Comparison of ENCODE assay signal across 16 cellular contexts in genomic region chr10:43166207-43166878, GRCh38. TPM values are rescaled to one million over a fixed set of nuclear protein-coding genes. Genes with fewer than 3 reads are reported as not detected.
DNase-seq lines count a peak whose midpoint lies in the region; ATAC-seq, FAIRE-seq and TF ChIP-seq lines count a peak whose summit lies in the region.
"Had no signal": no experiment of that assay in that cellular context is flagged by ENCODE, and none has a peak within 500 bp of the region (broad histone marks: within the 10 kb centered on the region; RNA-seq: fewer than 3 reads in every experiment).

No MANE protein-coding gene starts in this region.

- no peaks in the 10 kb centered on the region for H3K9me3 ChIP-seq in K562 (replicated peaks; ENCODE audit: control insufficient read depth, insufficient read depth, low read depth, low read length)
- H3K9me3 ChIP-seq: gastrocnemius medialis had no signal

- no peaks in the 10 kb centered on the region for H3K4me1 ChIP-seq in K562 (replicated peaks in 1 of 2; ENCODE audit: control insufficient read depth in 2 of 2, insufficient read depth in 2 of 2, low read length in 2 of 2)
- H3K4me1 ChIP-seq: gastrocnemius medialis had no signal

- no peak overlapping the region for H3K4me2 ChIP-seq in K562 (ENCODE audit: insufficient read depth, low read length)

- no peaks in the 10 kb centered on the region for H4K20me1 ChIP-seq in K562 (replicated peaks; ENCODE audit: control insufficient read depth, insufficient read depth, low read length)

- no peak for TF ChIP-seq POLR2A in K562 (conservative IDR thresholded peaks at IDR 0.05)

- WGBS in K562 (ENCODE audit: insufficient coverage, low coverage, missing lambda C conversion rate) = 40% methylated on average over 6 of the region's 6 CpGs

- DNase-seq in DMS 273 (lab: John Stamatoyannopoulos, UW; ENCODE audit: unreplicated experiment) (peak; percentile 1), DMS 273 treated with DMSO at 0.1 percent for 48 hours (lab: John Stamatoyannopoulos, UW) (no peak), GM06990 (ENCODE audit: extremely low read depth, insufficient read length) (peak; percentile 11), K562 (ENCODE audit: extremely low read depth in 1 of 4, low spot score in 3 of 4) (no peak), retina (no peak), NCI-H510A treated with DMSO at 0.1 percent for 48 hours (lab: John Stamatoyannopoulos, UW) (no peak)
- DNase-seq: activated CD4-positive, alpha-beta T cell treated with anti-CD3 and anti-CD28 coated beads, Interleukin-2, amount 10 ng/mL, durations not matched to agents 24 days and 14 days; activated effector memory CD4-positive, alpha-beta T cell treated with anti-CD3 and anti-CD28 coated beads, Interleukin-2, amount 50 U/mL, for 16 hours; effector CD8-positive, alpha-beta T cell; gastrocnemius medialis; GF-D8; NCI-H1694; NCI-H526 had no signal

- BruUV-seq in K562 (replicated peaks; lab: Mats Ljungman, UMichigan) = no TSS peak

- H2AFZ ChIP-seq in K562 (ENCODE audit: low read depth, low read length) = no peak overlapping the region

- H3K4me3 ChIP-seq in GM06990 (replicated peaks; ENCODE audit: low read depth, low read length) = no peak overlapping the region
- no peak overlapping the region for H3K4me3 ChIP-seq in K562
- H3K4me3 ChIP-seq: gastrocnemius medialis had no signal

- POLR2A ChIA-PET in K562 (lab: Yijun Ruan, JAX) = interaction anchor here (1.2 to 1.4 kb wide), 3 partner anchors 8 to 40 kb away, joined by 3 to 6 read pairs (median 4); no protein-coding TSS in a partner anchor

- H3K27ac ChIP-seq in K562 (ENCODE audit: extremely low read depth, low read depth, low read length) = no peak overlapping the region
- H3K27ac ChIP-seq: 22Rv1, gastrocnemius medialis had no signal

- H3K9me1 ChIP-seq in K562 (ENCODE audit: control insufficient read depth, insufficient read depth, low read length) = no peaks in the 10 kb centered on the region

- intact Hi-C loops in K562 (cut with micrococcal nuclease) = no loop called here

- no peak for TF ChIP-seq CTCF in GM06990 (IDR thresholded peaks at IDR 0.05; ENCODE audit: insufficient read depth, low read length, poor library complexity, severe bottlenecking)
- TF ChIP-seq CTCF in K562 (IDR thresholded peaks at IDR 0.05 in 2 of 3, conservative IDR thresholded peaks at IDR 0.05 in 1 of 3; ENCODE audit: insufficient read depth in 2 of 3, low read depth in 1 of 3, low read length in 3 of 3) = no peak

- FAIRE-seq in K562 (lab: Jason Lieb, UNC) = peak; percentile 15

- in situ Hi-C loops in K562 (cut with MboI) = no loop called here

- no peak for TF ChIP-seq EP300 in K562 (IDR thresholded peaks at IDR 0.05; ENCODE audit: low read length)

- CTCF ChIA-PET in K562 (lab: Yijun Ruan, JAX; ENCODE audit: low intra/inter-chr PET ratio) = no interaction called here

- H3K79me2 ChIP-seq in K562 (ENCODE audit: control insufficient read depth, insufficient read depth, low read length) = no peaks in the 10 kb centered on the region

- no peak overlapping the region for H3K9ac ChIP-seq in K562 (ENCODE audit: insufficient read depth in 1 of 2, low read depth in 2 of 2, low read length in 2 of 2)

- H3K36me3 ChIP-seq in GM06990 (ENCODE audit: control insufficient read depth, insufficient read depth, low read length) (peaks cover 2% of the 10 kb centered on the region; the same call in 1 of the 2 replicates), K562 (ENCODE audit: control insufficient read depth, insufficient read depth, low read length) (no peaks in the 10 kb centered on the region)

- no peaks in the 10 kb centered on the region for H3K27me3 ChIP-seq in GM06990 (replicated peaks; ENCODE audit: control insufficient read depth, insufficient read depth, low read length)
- no peaks in the 10 kb centered on the region for H3K27me3 ChIP-seq in K562 (ENCODE audit: control insufficient read depth in 2 of 2, insufficient read depth in 2 of 2, low read length in 2 of 2)
- H3K27me3 ChIP-seq: gastrocnemius medialis had no signal

- TF ChIP-seq RAD21 in K562 (CRISPR knock-in tag; conservative IDR thresholded peaks at IDR 0.05 in 1 of 2, IDR thresholded peaks at IDR 0.05 in 1 of 2) = no peak

- ATAC-seq in HG02981 (IDR thresholded peaks at IDR 0.05; ENCODE audit: unreplicated experiment) = peak; percentile 30
- ATAC-seq in K562 = no peak
- no peak for ATAC-seq in GM21381 (IDR thresholded peaks at IDR 0.05; ENCODE audit: unreplicated experiment)
- ATAC-seq: gastrocnemius medialis had no signal

TF ChIP-seq in K562, 482 proteins besides CTCF, POLR2A, EP300 and RAD21:
- TF ChIP-seq KAT2B (IDR thresholded peaks at IDR 0.05; ENCODE audit: low read depth, low read length) (no peak), ZBTB1 (CRISPR knock-in tag; IDR thresholded peaks at IDR 0.05; ENCODE audit: borderline replicate concordance, low read depth) (no peak), SMC3 (conservative IDR thresholded peaks at IDR 0.05; ENCODE audit: insufficient read depth, low read depth, low read length) (no peak), FOXP4 (CRISPR knock-in tag; IDR thresholded peaks at IDR 0.05; ENCODE audit: borderline replicate concordance) (no peak), ZNF449 (CRISPR knock-in tag; IDR thresholded peaks at IDR 0.05) (no peak)

RNA-seq across cellular contexts. Expression of gene CSGALNACT2, which starts 28.1 kb away (rescaled TPM):
- 3.4 and 12.8 TPM in 2 replicates for total RNA-seq in K562 (2011; cell fraction: chromatin; rRNA removed; ENCODE audit: low replicate concordance)
- total RNA-seq in K562 (2011; cell fraction: nucleolus; rRNA removed) = 2.3 and 3.8 TPM in 2 replicates
- 5.7 and 8.4 TPM in 2 replicates for total RNA-seq in K562 (2011; cell fraction: nucleoplasm; rRNA removed)
- total RNA-seq in K562 (2014; rRNA removed) = 2.9 and 3.3 TPM in 2 replicates
- 3.5 and 4.3 TPM in 2 replicates for total RNA-seq in K562 (2014; rRNA removed; fragmentation: Illumina TruSeq; extraction: Trizol)
- total RNA-seq in K562 (2015; rRNA removed; fragmentation: Illumina TruSeq; extraction: Trizol) = 2.6 and 3.3 TPM in 2 replicates
- 4.3 and 4.4 TPM in 2 replicates for total RNA-seq in K562 (2021)
- polyA plus RNA-seq in K562 (2011; rRNA removed) = 4.1 and 7.3 TPM in 2 replicates
- polyA plus RNA-seq in K562 (2011; cell fraction: cytosol; rRNA removed) = 1.3 and 2.3 TPM in 2 replicates
- polyA plus RNA-seq in K562 (2011; cell fraction: nucleus; rRNA removed) = 5.2 and 6.5 TPM in 2 replicates
- 3.9 and 6.2 TPM in 2 replicates for polyA plus RNA-seq in K562 (2012)
- 6.8 and 7.1 TPM in 2 replicates for polyA plus RNA-seq in K562 (2014; fragmentation: Illumina TruSeq; extraction: Trizol)
- polyA plus RNA-seq in K562 (2014; fragmentation: Nextera tagmentation; extraction: Ambion mirVana) = 1 to 10 TPM; 1.4 to 1.9 TPM
- 5.1 and 5.5 TPM in 2 replicates for polyA plus RNA-seq in K562 (2014; rRNA removed)
- polyA minus RNA-seq in K562 (2011; rRNA and poly(A)+ RNA removed) = 5.2 and 7.4 TPM in 2 replicates
- 1.1 and 2.1 TPM in 2 replicates for polyA minus RNA-seq in K562 (2011; cell fraction: cytosol; rRNA and poly(A)+ RNA removed)
- 2.3 and 2.8 TPM in 2 replicates for polyA minus RNA-seq in K562 (2011; cell fraction: nucleus; rRNA and poly(A)+ RNA removed)

Comparison
In these comparisons a context has a peak if more than half of its experiments do, and no peak if none do; other contexts are left out.
1. DNase-seq: peak in DMS 273 (single experiment) and GM06990 (single experiment); none in DMS 273 treated with DMSO at 0.1 percent for 48 hours (single experiment), K562 (0 of 4), retina (single experiment) and NCI-H510A treated with DMSO at 0.1 percent for 48 hours (single experiment).